8 cellular contexts compared by ENCODE assay signal in genomic region chr5:148457183-148457620, GRCh38.
A peak's percentile ranks its signal among the peaks of the same experiment; 100 is the strongest.
DNase-seq lines count a peak whose midpoint lies in the region; ATAC-seq and TF ChIP-seq lines count a peak whose summit lies in the region.

No MANE protein-coding gene starts in this region.

- no peak overlapping the region for H4K5ac ChIP-seq in IMR-90 (ENCODE audit: low read depth, low read length)

- no peaks in the 10 kb centered on the region for H3K9me1 ChIP-seq in IMR-90 (ENCODE audit: insufficient read depth, low read length)

- no peak overlapping the region for H3K4me2 ChIP-seq in IMR-90 (ENCODE audit: low read depth, low read length)

- H3K36me3 ChIP-seq in IMR-90 (ENCODE audit: control insufficient read depth, insufficient read depth, low read length): no peaks in the 10 kb centered on the region

- DNase-seq in AG09309 (ENCODE audit: low read depth) (no peak), IMR-90 (no peak), T-helper 17 cell (no peak), kidney tubule cell (ENCODE audit: low spot score) (peak; percentile 18), GF-D8 (lab: John Stamatoyannopoulos, UW) (no peak), NCI-H345 (lab: John Stamatoyannopoulos, UW) (no peak)

- CTCF ChIA-PET in IMR-90 (lab: Yijun Ruan, JAX): no interaction called here

- no peak overlapping the region for H2AFZ ChIP-seq in IMR-90 (replicated peaks; ENCODE audit: low read length, poor library complexity)

- no peak overlapping the region for H3K27ac ChIP-seq in IMR-90 (ENCODE audit: insufficient read depth, low read length)

- H2BK15ac ChIP-seq in IMR-90 (ENCODE audit: low read depth, low read length): no peak overlapping the region

- H2BK120ac ChIP-seq in IMR-90 (ENCODE audit: low read depth, low read length): no peak overlapping the region

- H3K18ac ChIP-seq in IMR-90 (ENCODE audit: low read depth, low read length): no peak overlapping the region

- no peak overlapping the region for H3K27ac Mint-ChIP-seq in T-helper 17 cell

- no peak overlapping the region for H3K4me3 ChIP-seq in AG09309 (ENCODE audit: control insufficient read depth, low read depth, low read length)
- H3K4me3 ChIP-seq in IMR-90 (ENCODE audit: insufficient read depth, low read depth, low read length): no peak overlapping the region

- H3K4ac ChIP-seq in IMR-90 (ENCODE audit: low read depth, low read length): no peak overlapping the region

- no peak overlapping the region for H4K91ac ChIP-seq in IMR-90 (ENCODE audit: insufficient read depth, low read depth, low read length)

- no peak for TF ChIP-seq POLR2A in IMR-90 (IDR thresholded peaks at IDR 0.05; ENCODE audit: low read depth, low read length)

- no peak overlapping the region for H2BK20ac ChIP-seq in IMR-90 (ENCODE audit: low read depth, low read length)

- H3K4me1 Mint-ChIP-seq in T-helper 17 cell: peaks cover 2% of the 10 kb centered on the region

- dilution Hi-C loops in IMR-90 (cut with HindIII; ENCODE audit: low sequenced_read_pairs, unreplicated experiment): no loop called here

- H4K8ac ChIP-seq in IMR-90 (ENCODE audit: low read depth in 2 of 2, low read length in 2 of 2): no peak overlapping the region

- no CpG with 5 or more reads among the region's 5 CpGs for WGBS in IMR-90 (ENCODE audit: extremely low coverage in 2 of 2, insufficient read length in 1 of 2), 2 experiments

- no peak for TF ChIP-seq RAD21 in IMR-90 (IDR thresholded peaks at IDR 0.05; ENCODE audit: low read length)

- H2BK5ac ChIP-seq in IMR-90 (ENCODE audit: low read depth, low read length, poor library complexity, severe bottlenecking): no peak overlapping the region

- peaks cover 9% of the 10 kb centered on the region for H3K27me3 ChIP-seq in IMR-90 (ENCODE audit: control insufficient read depth, insufficient read depth, low read length)

- H3K9me3 ChIP-seq in IMR-90 (ENCODE audit: control insufficient read depth, insufficient read depth, low read length): no peaks in the 10 kb centered on the region
- no peaks in the 10 kb centered on the region for H3K9me3 ChIP-seq in T-helper 17 cell (ENCODE audit: control insufficient read depth, low read length, poor library complexity, severe bottlenecking)

- H3K27me3 Mint-ChIP-seq in T-helper 17 cell: peaks cover 65% of the 10 kb centered on the region

- peak; percentile 80 for ATAC-seq in GM18907 (IDR thresholded peaks at IDR 0.05; ENCODE audit: unreplicated experiment)
- ATAC-seq in IMR-90 (ENCODE audit: low read depth): no peak
- ATAC-seq in T-helper 17 cell: peak; percentile 75
- ATAC-seq in GM21381 (IDR thresholded peaks at IDR 0.05; ENCODE audit: unreplicated experiment): no peak

- H3K14ac ChIP-seq in IMR-90 (replicated peaks; ENCODE audit: low read depth, low read length): no peak overlapping the region

- H3K23ac ChIP-seq in IMR-90 (ENCODE audit: low read depth, low read length): no peak overlapping the region

- H2AK9ac ChIP-seq in IMR-90 (replicated peaks; ENCODE audit: low read depth, low read length, poor library complexity): no peak overlapping the region

- H3K9ac ChIP-seq in IMR-90 (ENCODE audit: low read depth, low read length): no peak overlapping the region

- H3K36me3 Mint-ChIP-seq in T-helper 17 cell (ENCODE audit: low read depth): peaks cover 9% of the 10 kb centered on the region

- H4K20me1 ChIP-seq in IMR-90 (ENCODE audit: insufficient read depth, low read length): no peaks in the 10 kb centered on the region

- H3K56ac ChIP-seq in IMR-90 (ENCODE audit: extremely low read depth, insufficient read depth, low read length): no peak overlapping the region

- in situ Hi-C loops in IMR-90 (cut with MboI; ENCODE audit: low sequenced_read_pairs): no loop called here

- H2AK5ac ChIP-seq in IMR-90 (ENCODE audit: low read depth, low read length): no peak overlapping the region

- POLR2A ChIA-PET in IMR-90 (lab: Charles Lee; ENCODE audit: unreplicated experiment): no interaction called here

- TF ChIP-seq CTCF in AG09309 (IDR thresholded peaks at IDR 0.05; ENCODE audit: control insufficient read depth, insufficient read depth, low read depth, low read length, missing control alignments): peak; percentile 40
- peak; percentile 36 for TF ChIP-seq CTCF in IMR-90 (conservative IDR thresholded peaks at IDR 0.05; ENCODE audit: low read depth, low read length)

- H3K4me1 ChIP-seq in IMR-90 (ENCODE audit: control insufficient read depth, insufficient read depth, low read length): no peaks in the 10 kb centered on the region

- H3K79me1 ChIP-seq in IMR-90 (ENCODE audit: low read depth in 1 of 2, low read length in 2 of 2): no peaks in the 10 kb centered on the region

- intact Hi-C loops in IMR-90 (cut with micrococcal nuclease): no loop called here

- no peak overlapping the region for H3K4me3 Mint-ChIP-seq in T-helper 17 cell

- BruUV-seq in IMR-90 (replicated peaks; lab: Mats Ljungman, UMichigan): no TSS peak

TF ChIP-seq in IMR-90, 13 proteins besides CTCF, POLR2A, EP300 and RAD21:
- TF ChIP-seq MXI1 (IDR thresholded peaks at IDR 0.05; ENCODE audit: borderline replicate concordance, low read depth, low read length) (no peak), RFX5 (IDR thresholded peaks at IDR 0.05; ENCODE audit: low read depth, low read length) (no peak), CHD1 (IDR thresholded peaks at IDR 0.05; ENCODE audit: low read depth, low read length) (no peak)
TF ChIP-seq in IMR-90: peak in this region for 0.

Comparison
In these comparisons a context has a peak if more than half of its experiments do, and no peak if none do; other contexts are left out.
1. ATAC-seq: peak in GM18907 (single experiment) and T-helper 17 cell (single experiment); none in IMR-90 (single experiment) and GM21381 (single experiment).